ENCODE assay signal across 25 cellular contexts in the genomic region with DNA sequence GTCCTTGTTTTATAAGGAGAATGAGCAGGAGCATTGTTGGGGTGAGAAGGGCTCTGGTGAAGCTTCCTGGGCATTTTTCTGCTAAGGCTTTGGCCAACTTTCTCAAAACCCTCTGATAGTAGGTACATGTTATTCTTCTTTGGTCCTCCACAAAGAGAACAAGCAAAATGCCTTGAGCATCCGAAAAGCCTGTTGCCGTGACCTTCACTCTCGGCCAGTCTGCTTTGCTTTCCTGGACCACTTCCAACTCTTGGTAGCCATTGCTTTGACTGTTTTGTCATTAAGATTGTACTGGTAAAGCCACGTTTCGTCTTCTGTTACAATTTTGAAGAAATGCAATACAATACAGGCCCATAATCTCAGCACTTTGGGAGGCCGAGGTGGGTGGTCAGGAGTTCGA. TPM values are rescaled to one million over a fixed set of nuclear protein-coding genes. Genes with fewer than 3 reads are reported as not detected.
DNase-seq lines count a peak whose midpoint lies in the region; ATAC-seq, FAIRE-seq and TF ChIP-seq lines count a peak whose summit lies in the region.
"Had no signal": no experiment of that assay in that cellular context is flagged by ENCODE, and none has a peak within 500 bp of the region (broad histone marks: within the 10 kb centered on the region; RNA-seq: fewer than 3 reads in every experiment).

No MANE protein-coding gene starts in this region.

- H2BK120ac ChIP-seq in IMR-90 (ENCODE audit: low read depth, low read length) (no peak overlapping the region), mesenchymal stem cell (ENCODE audit: low read depth, low read length) (peak overlapping the region; percentile 49)

- no peak for DNase-seq in IMR-90
- DNase-seq in RWPE2 (ENCODE audit: low spot score) = peak; percentile 3
- DNase-seq in mesenchymal stem cell = no peak
- peak; percentile 29 for DNase-seq in type B pancreatic cell (ENCODE audit: extremely low spot score, unreplicated experiment)
- no peak for DNase-seq in NCI-H524 treated with DMSO at 0.1 percent for 48 hours (lab: John Stamatoyannopoulos, UW)
- no peak for DNase-seq in H54 (ENCODE audit: insufficient read length, low spot score)
- DNase-seq in pancreas = no peak
- DNase-seq: CD4-positive, alpha-beta memory T cell; DND-41; KG1; NCI-H1092 treated with DMSO at 0.1 percent for 48 hours; NCI-H146; NCI-H2029; NCI-H226; NCI-H510A treated with DMSO at 0.1 percent for 48 hours; NCI-H774; NK-92 treated with Interleukin-12 subunit alpha and Interleukin-12 subunit beta, amount 100 ng/mL, for 24 hours had no signal

- H2AFZ ChIP-seq in IMR-90 (replicated peaks; ENCODE audit: low read length, poor library complexity) (no peak overlapping the region), mesenchymal stem cell (ENCODE audit: low read depth, low read length) (no peak overlapping the region)
- H2AFZ ChIP-seq: GM23338 had no signal

- H3K4ac ChIP-seq in IMR-90 (ENCODE audit: low read depth, low read length) (no peak overlapping the region), mesenchymal stem cell (ENCODE audit: low read depth in 1 of 2, low read length in 2 of 2) (peak overlapping the region in 1 of 2 experiments; percentile 48)

- no peak overlapping the region for H2AK9ac ChIP-seq in IMR-90 (replicated peaks; ENCODE audit: low read depth, low read length, poor library complexity)

- peak overlapping the region in 1 of 2 experiments; percentile 57 for H2BK12ac ChIP-seq in mesenchymal stem cell (ENCODE audit: low read length in 2 of 2)

- no peak for TF ChIP-seq CTCF in IMR-90 (conservative IDR thresholded peaks at IDR 0.05; ENCODE audit: low read depth, low read length)
- no peak for TF ChIP-seq CTCF in RWPE2 (IDR thresholded peaks at IDR 0.05; ENCODE audit: poor library complexity, severe bottlenecking)
- no peak for TF ChIP-seq CTCF in type B pancreatic cell (conservative IDR thresholded peaks at IDR 0.05)
- no peak for TF ChIP-seq CTCF in pancreas (IDR thresholded peaks at IDR 0.05)

- peaks cover 2% of the 10 kb centered on the region; the same call in 1 of the 2 replicates for H3K27me3 ChIP-seq in IMR-90 (ENCODE audit: control insufficient read depth, insufficient read depth, low read length)
- no peaks in the 10 kb centered on the region for H3K27me3 ChIP-seq in RWPE2 (ENCODE audit: insufficient read depth, poor library complexity, severe bottlenecking)
- peaks cover 0 to 12% of the 10 kb centered on the region in 2 experiments for H3K27me3 ChIP-seq in mesenchymal stem cell (ENCODE audit: control insufficient read depth in 1 of 2, insufficient read depth in 1 of 2, low read length in 2 of 2)
- H3K27me3 ChIP-seq in pancreas = no peaks in the 10 kb centered on the region
- H3K27me3 ChIP-seq: BLaER1 had no signal

- BruUV-seq in IMR-90 (replicated peaks; lab: Mats Ljungman, UMichigan) = no TSS peak

- H3K18ac ChIP-seq in IMR-90 (ENCODE audit: low read depth, low read length) (no peak overlapping the region; the same call in 1 of the 2 replicates), mesenchymal stem cell (ENCODE audit: low read depth in 1 of 2, low read length in 2 of 2) (peak overlapping the region in 1 of 2 experiments; percentile 63)

- FAIRE-seq in H54 (lab: Jason Lieb, UNC) (no peak), pancreas (lab: Jason Lieb, UNC) (no peak)
- FAIRE-seq: GM12892, HepG2 had no signal

- H4K91ac ChIP-seq in IMR-90 (ENCODE audit: insufficient read depth, low read depth, low read length) (no peak overlapping the region), mesenchymal stem cell (ENCODE audit: low read length) (no peak overlapping the region)

- peaks cover 5% of the 10 kb centered on the region for H3K27me3 Mint-ChIP-seq in type B pancreatic cell

- H3K9ac ChIP-seq in IMR-90 (ENCODE audit: low read depth, low read length) (no peak overlapping the region), mesenchymal stem cell (ENCODE audit: low read length) (no peak overlapping the region)
- H3K9ac ChIP-seq: BLaER1 had no signal

- no peak overlapping the region for H4K5ac ChIP-seq in IMR-90 (ENCODE audit: low read depth, low read length)

- in situ Hi-C loops in IMR-90 (cut with MboI; ENCODE audit: low sequenced_read_pairs) = no loop called here

- H4K8ac ChIP-seq in IMR-90 (ENCODE audit: low read depth in 2 of 2, low read length in 2 of 2) (no peak overlapping the region), mesenchymal stem cell (ENCODE audit: low read length) (no peak overlapping the region)

- peaks cover 16% of the 10 kb centered on the region for H3K9me1 ChIP-seq in IMR-90 (ENCODE audit: insufficient read depth, low read length)

- H3K27ac Mint-ChIP-seq in type B pancreatic cell = no peak overlapping the region
- H3K27ac Mint-ChIP-seq: CD4-positive, alpha-beta memory T cell; GM23338 had no signal

- intact Hi-C loops in IMR-90 (cut with micrococcal nuclease) = loop anchor here (5.0 kb wide), 1 partner anchor 33 kb away; a partner anchor contains a TSS
- intact Hi-C loops in pancreas (cut with DNase I) = no loop called here

- H3K4me2 ChIP-seq in IMR-90 (ENCODE audit: low read depth, low read length) (no peak overlapping the region), mesenchymal stem cell (ENCODE audit: low read length, poor library complexity, severe bottlenecking) (no peak overlapping the region)
- H3K4me2 ChIP-seq: BLaER1, GM23338 had no signal

- H3K4me1 ChIP-seq in IMR-90 (ENCODE audit: control insufficient read depth, insufficient read depth, low read length) = peaks cover 15% of the 10 kb centered on the region; the same call in 1 of the 2 replicates
- H3K4me1 ChIP-seq in RWPE2 (ENCODE audit: insufficient read depth, poor library complexity, severe bottlenecking) = peaks cover 3% of the 10 kb centered on the region
- no peaks in the 10 kb centered on the region for H3K4me1 ChIP-seq in mesenchymal stem cell (ENCODE audit: control insufficient read depth, insufficient read depth, low read depth, low read length)
- H3K4me1 ChIP-seq in pancreas = no peaks in the 10 kb centered on the region
- H3K4me1 ChIP-seq: BLaER1 had no signal

- no peaks in the 10 kb centered on the region for H3K9me3 Mint-ChIP-seq in type B pancreatic cell
- H3K9me3 Mint-ChIP-seq: CD4-positive, alpha-beta memory T cell; GM23338 had no signal

- H3K23ac ChIP-seq in IMR-90 (ENCODE audit: low read depth, low read length) (no peak overlapping the region), mesenchymal stem cell (ENCODE audit: low read length in 2 of 2) (no peak overlapping the region)

- CTCF ChIA-PET in IMR-90 (lab: Yijun Ruan, JAX) = no interaction called here

- H3K9me3 ChIP-seq in IMR-90 (ENCODE audit: control insufficient read depth, insufficient read depth, low read length) (no peaks in the 10 kb centered on the region), RWPE2 (ENCODE audit: severe bottlenecking) (no peaks in the 10 kb centered on the region), mesenchymal stem cell (ENCODE audit: control insufficient read depth, low read length) (no peaks in the 10 kb centered on the region), pancreas (no peaks in the 10 kb centered on the region)
- H3K9me3 ChIP-seq: BLaER1 had no signal

- no peak overlapping the region for H3K56ac ChIP-seq in IMR-90 (ENCODE audit: extremely low read depth, insufficient read depth, low read length)

- H3K14ac ChIP-seq in IMR-90 (replicated peaks; ENCODE audit: low read depth, low read length) (no peak overlapping the region), mesenchymal stem cell (ENCODE audit: low read length in 2 of 2) (no peak overlapping the region)

- no peaks in the 10 kb centered on the region for H3K36me3 ChIP-seq in IMR-90 (ENCODE audit: control insufficient read depth, insufficient read depth, low read length)
- no peaks in the 10 kb centered on the region for H3K36me3 ChIP-seq in RWPE2 (ENCODE audit: low read depth)
- H3K36me3 ChIP-seq in mesenchymal stem cell (ENCODE audit: control insufficient read depth in 1 of 2, insufficient read depth in 2 of 2, low read depth in 1 of 2, low read length in 2 of 2) = no peaks in the 10 kb centered on the region
- no peaks in the 10 kb centered on the region for H3K36me3 ChIP-seq in pancreas
- H3K36me3 ChIP-seq: BLaER1 had no signal

- H3K4me3 ChIP-seq in IMR-90 (ENCODE audit: insufficient read depth, low read depth, low read length) (no peak overlapping the region), RWPE2 (ENCODE audit: severe bottlenecking) (no peak overlapping the region), mesenchymal stem cell (ENCODE audit: insufficient read depth in 1 of 2, low read depth in 1 of 2, low read length in 2 of 2) (no peak overlapping the region), pancreas (no peak overlapping the region)
- H3K4me3 ChIP-seq: BLaER1, GM23338 had no signal

- H2AK5ac ChIP-seq in IMR-90 (ENCODE audit: low read depth, low read length) (no peak overlapping the region), mesenchymal stem cell (ENCODE audit: low read length, severe bottlenecking) (no peak overlapping the region)

- TF ChIP-seq POLR2A in IMR-90 (IDR thresholded peaks at IDR 0.05; ENCODE audit: low read depth, low read length) = no peak
- no peak for TF ChIP-seq POLR2A in H54 (IDR thresholded peaks at IDR 0.05; ENCODE audit: low read depth, low read length)

- H2BK20ac ChIP-seq in IMR-90 (ENCODE audit: low read depth, low read length) = no peak overlapping the region

- H2BK5ac ChIP-seq in IMR-90 (ENCODE audit: low read depth, low read length, poor library complexity, severe bottlenecking) (no peak overlapping the region), mesenchymal stem cell (ENCODE audit: low read depth, low read length, poor library complexity, severe bottlenecking) (no peak overlapping the region)

- POLR2A ChIA-PET in IMR-90 (lab: Charles Lee; ENCODE audit: unreplicated experiment) = no interaction called here

- dilution Hi-C loops in IMR-90 (cut with HindIII; ENCODE audit: low sequenced_read_pairs, unreplicated experiment) = no loop called here

- H3K36me3 Mint-ChIP-seq in type B pancreatic cell = no peaks in the 10 kb centered on the region
- H3K36me3 Mint-ChIP-seq: CD4-positive, alpha-beta memory T cell had no signal

- no peaks in the 10 kb centered on the region; a peak in 1 of 4 replicates for H3K79me1 ChIP-seq in IMR-90 (ENCODE audit: low read depth in 1 of 2, low read length in 2 of 2)
- H3K79me1 ChIP-seq in mesenchymal stem cell (replicated peaks; ENCODE audit: low read length, poor library complexity, severe bottlenecking) = no peaks in the 10 kb centered on the region

- H3K4me1 Mint-ChIP-seq in type B pancreatic cell (ENCODE audit: unreplicated experiment) = peaks cover under 1% of the 10 kb centered on the region
- H3K4me1 Mint-ChIP-seq: CD4-positive, alpha-beta memory T cell had no signal

- H3K27ac ChIP-seq in IMR-90 (ENCODE audit: insufficient read depth, low read length) = peak overlapping the region; percentile 1; the same call in 1 of the 2 replicates
- H3K27ac ChIP-seq in RWPE2 (ENCODE audit: poor library complexity, severe bottlenecking) = no peak overlapping the region
- H3K27ac ChIP-seq in mesenchymal stem cell (ENCODE audit: low read length, poor library complexity, severe bottlenecking) = no peak overlapping the region
- no peak overlapping the region for H3K27ac ChIP-seq in pancreas
- H3K27ac ChIP-seq: BLaER1, HL-60 had no signal

- no peak overlapping the region for H3K4me3 Mint-ChIP-seq in type B pancreatic cell
- H3K4me3 Mint-ChIP-seq: CD4-positive, alpha-beta memory T cell; GM23338 had no signal

- no peaks in the 10 kb centered on the region for H4K20me1 ChIP-seq in IMR-90 (ENCODE audit: insufficient read depth, low read length)
- H4K20me1 ChIP-seq: BLaER1 had no signal

- H2BK15ac ChIP-seq in IMR-90 (ENCODE audit: low read depth, low read length) (no peak overlapping the region), mesenchymal stem cell (ENCODE audit: low read depth, poor library complexity, severe bottlenecking) (no peak overlapping the region)

- no CpG with 5 or more reads among the region's 7 CpGs for WGBS in IMR-90 (ENCODE audit: extremely low coverage in 2 of 2, insufficient read length in 1 of 2), 2 experiments
- 92% methylated on average over 7 of the region's 7 CpGs for WGBS in mesenchymal stem cell
- 67 to 80% methylated on average over 7 of the region's 7 CpGs for WGBS in pancreas, 2 donors

- TF ChIP-seq RAD21 in IMR-90 (IDR thresholded peaks at IDR 0.05; ENCODE audit: low read length) = no peak

- ATAC-seq in IMR-90 (ENCODE audit: low read depth) (no peak), RWPE2 (ENCODE audit: low read depth) (no peak), pancreas (no peak)
- ATAC-seq: GM23338, HCT116, HepG2 had no signal

RNA-seq across cellular contexts. Expression of a gene that starts 27.4 kb away (rescaled TPM):
- not detected in 2 replicates for total RNA-seq in IMR-90 (2012; rRNA removed)
- not detected in 2 replicates for polyA plus RNA-seq in IMR-90 (2012; rRNA removed)
- polyA plus RNA-seq in IMR-90 (2012; cell fraction: cytosol; rRNA removed) = not detected in 2 replicates
- polyA plus RNA-seq in IMR-90 (2012; cell fraction: nucleus; rRNA removed; ENCODE audit: low replicate concordance) = not detected in 2 replicates
- 0.11 TPM for polyA plus RNA-seq in mesenchymal stem cell (2013, experiment 1 of 2)
- 0.10 TPM for polyA plus RNA-seq in mesenchymal stem cell (2013, experiment 2 of 2)
- total RNA-seq in type B pancreatic cell (ENCODE audit: low replicate concordance) = not detected in 2 replicates
- not detected for total RNA-seq in pancreas
- under 1 TPM; 0.68 to 0.75 TPM for polyA plus RNA-seq in pancreas
- total RNA-seq: CD4-positive, alpha-beta memory T cell; G401; GM23338; HT-29 had no signal
- polyA plus RNA-seq: CD4-positive, alpha-beta memory T cell; GM23338 had no signal

RNA-seq across cellular contexts. Expression of a gene that starts 35.7 kb away (rescaled TPM):
- total RNA-seq in IMR-90 (2012; rRNA removed) (under 0.01 and 0.28 TPM in 2 replicates), type B pancreatic cell (ENCODE audit: low replicate concordance) (0.33 and 0.63 TPM in 2 replicates), pancreas (1 to 10 TPM; 2.0 to 6.1 (median 3.2) TPM)
- polyA plus RNA-seq in IMR-90 (2012; rRNA removed) (0.24 and 0.55 TPM in 2 replicates), pancreas (10 to 100 TPM in 1 of 2 donors, 1 to 10 TPM in 1; 9.5 to 11.9 TPM)
- 0.34 and 0.45 TPM in 2 replicates for polyA plus RNA-seq in IMR-90 (2012; cell fraction: cytosol; rRNA removed)
- 0.12 TPM in 1 of 2 replicates, not detected in the other for polyA plus RNA-seq in IMR-90 (2012; cell fraction: nucleus; rRNA removed; ENCODE audit: low replicate concordance)
- polyA plus RNA-seq in mesenchymal stem cell (2013, experiment 1 of 2) = 54.5 TPM
- polyA plus RNA-seq in mesenchymal stem cell (2013, experiment 2 of 2) = 53.6 TPM
- total RNA-seq: CD4-positive, alpha-beta memory T cell; HT-29 had no signal

RNA-seq across cellular contexts. Expression of a gene that starts 55.6 kb away (rescaled TPM):
- total RNA-seq in IMR-90 (2012; rRNA removed) (3,111 and 3,387 TPM in 2 replicates), type B pancreatic cell (ENCODE audit: low replicate concordance) (1,678 and 1,855 TPM in 2 replicates), pancreas (100 to 1,000 TPM; 498 to 985 (median 806) TPM)
- polyA plus RNA-seq in IMR-90 (2012; rRNA removed) (1,199 and 1,260 TPM in 2 replicates), pancreas (1,000 to 10,000 TPM; 1,402 to 2,322 TPM)
- 1,489 and 3,890 TPM in 2 replicates for polyA plus RNA-seq in IMR-90 (2012; cell fraction: cytosol; rRNA removed)
- 261 and 727 TPM in 2 replicates for polyA plus RNA-seq in IMR-90 (2012; cell fraction: nucleus; rRNA removed; ENCODE audit: low replicate concordance)
- polyA plus RNA-seq in mesenchymal stem cell (2013, experiment 1 of 2) = 4,758 TPM
- polyA plus RNA-seq in mesenchymal stem cell (2013, experiment 2 of 2) = 4,603 TPM

Comparison
In these comparisons a context has a peak if more than half of its experiments do, and no peak if none do; other contexts are left out.
1. DNase-seq: peak in RWPE2 (single experiment) and type B pancreatic cell (single experiment); none in IMR-90 (single experiment), mesenchymal stem cell (single experiment), NCI-H524 treated with DMSO at 0.1 percent for 48 hours (single experiment), H54 (single experiment) and pancreas (0 of 6).